Comparison of ENCODE assay signal across 13 cellular contexts in the genomic region with DNA sequence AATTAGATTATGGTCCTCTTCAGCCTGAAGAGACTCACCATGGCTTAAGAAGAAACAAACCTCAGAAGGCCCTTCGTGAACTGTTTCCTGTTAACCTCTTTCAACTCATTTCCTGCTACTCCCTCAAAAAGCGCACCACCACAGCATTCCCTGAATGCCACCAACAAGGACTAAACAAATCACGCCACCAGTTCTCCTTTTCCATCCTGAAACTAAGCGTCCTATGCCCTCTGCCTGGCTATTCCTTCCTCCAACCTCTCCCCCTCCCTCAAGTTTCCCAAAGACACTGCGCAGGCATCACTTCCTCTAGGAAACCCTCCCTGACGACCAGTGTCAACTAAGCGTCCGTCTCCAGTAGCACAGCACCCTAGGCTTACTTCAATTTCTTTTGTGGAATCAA. TPM values are rescaled to one million over a fixed set of nuclear protein-coding genes. Genes with fewer than 3 reads are reported as not detected.
DNase-seq lines count a peak whose midpoint lies in the region; ATAC-seq and TF ChIP-seq lines count a peak whose summit lies in the region.
"Had no signal": no experiment of that assay in that cellular context is flagged by ENCODE, and none has a peak within 500 bp of the region (broad histone marks: within the 10 kb centered on the region; RNA-seq: fewer than 3 reads in every experiment).

No MANE protein-coding gene starts in this region.

- TF ChIP-seq CTCF in DND-41 (IDR thresholded peaks at IDR 0.05; ENCODE audit: borderline replicate concordance, extremely low read depth, low read length, poor library complexity, severe bottlenecking), result no peak
- TF ChIP-seq CTCF in activated CD8-positive, alpha-beta T cell treated with anti-CD3 and anti-CD28 coated beads for 36 hours (IDR thresholded peaks at IDR 0.05), result no peak
- TF ChIP-seq CTCF in heart right ventricle (IDR thresholded peaks at IDR 0.05), result no peak
- no peak for TF ChIP-seq CTCF in neutrophil (IDR thresholded peaks at IDR 0.05)
- TF ChIP-seq CTCF in RWPE1 (conservative IDR thresholded peaks at IDR 0.05; ENCODE audit: low read depth), result no peak

- H3K27ac Mint-ChIP-seq in activated CD8-positive, alpha-beta T cell treated with anti-CD3 and anti-CD28 coated beads for 36 hours, result peak overlapping the region; percentile 73

- H4K20me1 ChIP-seq in DND-41 (ENCODE audit: insufficient read depth, low read length), result peaks cover 88% of the 10 kb centered on the region

- peaks cover 82% of the 10 kb centered on the region for H3K36me3 Mint-ChIP-seq in activated CD8-positive, alpha-beta T cell treated with anti-CD3 and anti-CD28 coated beads for 36 hours (ENCODE audit: low read depth)

- WGBS in heart right ventricle, 2 donors, result 51 to 72% methylated on average over 8 of the region's 8 CpGs

- no peak overlapping the region for H3K4me2 ChIP-seq in DND-41 (ENCODE audit: insufficient read depth, low read length)

- H3K9ac ChIP-seq in DND-41 (ENCODE audit: low read depth, low read length), result no peak overlapping the region

- CTCF ChIA-PET in activated CD8-positive, alpha-beta T cell treated with anti-CD3 and anti-CD28 coated beads for 36 hours (lab: Charles Lee), result no interaction called here
- CTCF ChIA-PET in RWPE1 (lab: Yijun Ruan, JAX), result no interaction called here

- no peak for ATAC-seq in DND-41 (ENCODE audit: insufficient read depth, low read depth)
- no peak for ATAC-seq in activated CD8-positive, alpha-beta T cell treated with anti-CD3 and anti-CD28 coated beads for 36 hours
- peak in 7 of 8 donors; percentile 36 to 65 (median 51) for ATAC-seq in heart right ventricle
- no peak for ATAC-seq in GM21367 (IDR thresholded peaks at IDR 0.05; ENCODE audit: unreplicated experiment)
- ATAC-seq in GM18868 (IDR thresholded peaks at IDR 0.05; ENCODE audit: unreplicated experiment), result no peak

- H3K4me3 ChIP-seq in DND-41 (ENCODE audit: low read depth in 1 of 2, low read length in 2 of 2), result no peak overlapping the region
- H3K4me3 ChIP-seq in heart right ventricle, result no peak overlapping the region
- no peak overlapping the region for H3K4me3 ChIP-seq in neutrophil (ENCODE audit: low read depth in 1 of 2, low read length in 1 of 2)
- H3K4me3 ChIP-seq: pancreas, vagina had no signal

- H3K4me1 Mint-ChIP-seq in activated CD8-positive, alpha-beta T cell treated with anti-CD3 and anti-CD28 coated beads for 36 hours (ENCODE audit: low read depth), result peaks cover 75% of the 10 kb centered on the region

- no peak overlapping the region for H3K4me3 Mint-ChIP-seq in activated CD8-positive, alpha-beta T cell treated with anti-CD3 and anti-CD28 coated beads for 36 hours

- DNase-seq in DND-41 (no peak), heart right ventricle (no peak), RWPE1 (ENCODE audit: low spot score) (no peak), pons (ENCODE audit: low spot score) (no peak)
- no peak for DNase-seq in activated CD8-positive, alpha-beta T cell treated with anti-CD3 and anti-CD28 coated beads for 36 hours
- DNase-seq: activated T-cell treated with anti-CD3 and anti-CD28 coated beads, Interleukin-2, amount 50 U/mL, for 48 hours; NCI-H1092; pancreas; T-helper 9 cell had no signal

- H3K36me3 ChIP-seq in DND-41 (ENCODE audit: insufficient read depth, low read length) (peaks cover 94% of the 10 kb centered on the region), heart right ventricle (peaks cover 0 to 92% (median 34%) of the 10 kb centered on the region in 9 donors), neutrophil (peaks cover 42% of the 10 kb centered on the region)

- H3K27ac ChIP-seq in DND-41 (ENCODE audit: low read length), result 0 out of 2 replicates have a peak overlapping the region, but pooled peaks have one; percentile 23
- H3K27ac ChIP-seq in heart right ventricle, result peak overlapping the region in 8 of 10 donors; percentile 21 to 72 (median 42)
- peak overlapping the region; percentile 54 for H3K27ac ChIP-seq in neutrophil
- H3K27ac ChIP-seq in RWPE1, result no peak overlapping the region; the same call in 1 of the 2 replicates
- H3K27ac ChIP-seq: pancreas, vagina had no signal

- H3K27me3 Mint-ChIP-seq in activated CD8-positive, alpha-beta T cell treated with anti-CD3 and anti-CD28 coated beads for 36 hours, result no peaks in the 10 kb centered on the region

- H3K79me2 ChIP-seq in DND-41 (ENCODE audit: insufficient read depth, low read length), result peaks cover 99% of the 10 kb centered on the region

- H3K27me3 ChIP-seq in DND-41 (ENCODE audit: insufficient read depth, low read length, poor library complexity) (no peaks in the 10 kb centered on the region), heart right ventricle (no peaks in the 10 kb centered on the region), neutrophil (no peaks in the 10 kb centered on the region)
- H3K27me3 ChIP-seq: pancreas, vagina had no signal

- POLR2A ChIA-PET in activated CD8-positive, alpha-beta T cell treated with anti-CD3 and anti-CD28 coated beads for 36 hours (lab: Charles Lee), result no interaction called here
- POLR2A ChIA-PET in RWPE1 (lab: Yijun Ruan, JAX; ENCODE audit: low non-redundant PET), result no interaction called here

- H3K4me1 ChIP-seq in DND-41 (ENCODE audit: insufficient read depth, low read length) (no peaks in the 10 kb centered on the region), heart right ventricle (peaks cover 10 to 92% (median 76%) of the 10 kb centered on the region in 9 donors), neutrophil (ENCODE audit: control insufficient read depth in 1 of 2, insufficient read depth in 1 of 2, low read depth in 1 of 2, low read length in 1 of 2) (peaks cover 16 to 19% of the 10 kb centered on the region in 2 experiments)

- no peak overlapping the region for H2AFZ ChIP-seq in DND-41 (ENCODE audit: low read depth, low read length)

- H3K9me3 ChIP-seq in DND-41 (ENCODE audit: insufficient read depth, low read length, severe bottlenecking) (no peaks in the 10 kb centered on the region), heart right ventricle (no peaks in the 10 kb centered on the region), neutrophil (no peaks in the 10 kb centered on the region)
- H3K9me3 ChIP-seq: pancreas, vagina had no signal

- intact Hi-C loops in activated CD8-positive, alpha-beta T cell treated with anti-CD3 and anti-CD28 coated beads for 36 hours (cut with micrococcal nuclease), result no loop called here
- intact Hi-C loops in heart right ventricle (cut with DNase I), result no loop called here

- no peaks in the 10 kb centered on the region for H3K9me3 Mint-ChIP-seq in activated CD8-positive, alpha-beta T cell treated with anti-CD3 and anti-CD28 coated beads for 36 hours

RNA-seq across cellular contexts. Expression of gene YWHAG, which starts 12.0 kb away (rescaled TPM):
- total RNA-seq in activated CD8-positive, alpha-beta T cell treated with anti-CD3 and anti-CD28 coated beads for 36 hours, result 100 to 1,000 TPM; 138 to 143 TPM
- 100 to 1,000 TPM; 193 to 262 (median 207) TPM for total RNA-seq in heart right ventricle
- polyA plus RNA-seq in heart right ventricle, result 10 to 100 TPM; 63.7 to 88.0 TPM

RNA-seq across cellular contexts. Expression of gene HSPB1, which starts 44.3 kb away (rescaled TPM):
- total RNA-seq in activated CD8-positive, alpha-beta T cell treated with anti-CD3 and anti-CD28 coated beads for 36 hours, result 100 to 1,000 TPM; 104 to 109 TPM
- total RNA-seq in heart right ventricle, result 1,000 to 10,000 TPM; 1,266 to 2,631 (median 2,034) TPM
- 1,000 to 10,000 TPM; 2,522 to 6,886 TPM for polyA plus RNA-seq in heart right ventricle

Comparison
In these comparisons a context has a peak if more than half of its experiments do, and no peak if none do; other contexts are left out.
1. ATAC-seq: peak in heart right ventricle (7 of 8); none in DND-41 (single experiment), activated CD8-positive, alpha-beta T cell treated with anti-CD3 and anti-CD28 coated beads for 36 hours (single experiment), GM21367 (single experiment) and GM18868 (single experiment).
2. RNA of gene HSPB1, which starts 44.3 kb away (total RNA-seq): 1,266 to 2,631 TPM in heart right ventricle; 104 to 109 TPM in activated CD8-positive, alpha-beta T cell treated with anti-CD3 and anti-CD28 coated beads for 36 hours; every median in the first group is over 10 times any median in the second.